In genomic region chr1:31809698-31810097, GRCh38 we compare ENCODE assay signal across 18 cellular contexts. TPM values are rescaled to one million over a fixed set of nuclear protein-coding genes. Genes with fewer than 3 reads are reported as not detected.
DNase-seq lines count a peak whose midpoint lies in the region; ATAC-seq and TF ChIP-seq lines count a peak whose summit lies in the region.
"Had no signal": no experiment of that assay in that cellular context is flagged by ENCODE, and none has a peak within 500 bp of the region (broad histone marks: within the 10 kb centered on the region; RNA-seq: fewer than 3 reads in every experiment).

No MANE protein-coding gene starts in this region.

- H3K4me3 Mint-ChIP-seq in nephron progenitor cell: no peak overlapping the region
- H3K4me3 Mint-ChIP-seq: HFFc6, IgD-negative memory B cell had no signal

- H3K27me3 Mint-ChIP-seq in nephron progenitor cell (ENCODE audit: low read depth, poor library complexity): peaks cover 18% of the 10 kb centered on the region

- peak; percentile 10 for ATAC-seq in Right ventricle myocardium inferior
- no peak for ATAC-seq in right cardiac atrium
- ATAC-seq: A549 had no signal

- no peaks in the 10 kb centered on the region for H3K9me3 ChIP-seq in right cardiac atrium (ENCODE audit: control insufficient read depth, low read length)
- H3K9me3 ChIP-seq: A549, BE2C had no signal

- no peak for TF ChIP-seq CTCF in dorsolateral prefrontal cortex (IDR thresholded peaks at IDR 0.05 in 54 of 56, conservative IDR thresholded peaks at IDR 0.05 in 2 of 56; ENCODE audit: low read depth in 1 of 56, partially characterized antibody in 56 of 56)
- TF ChIP-seq CTCF in nephron progenitor cell (IDR thresholded peaks at IDR 0.05): no peak

- WGBS in right cardiac atrium: 65% methylated on average over 4 of the region's 4 CpGs

- H3K36me3 Mint-ChIP-seq in nephron progenitor cell (ENCODE audit: low read depth): no peaks in the 10 kb centered on the region
- H3K36me3 Mint-ChIP-seq: IgD-negative memory B cell had no signal

- H3K4me1 Mint-ChIP-seq in nephron progenitor cell: no peaks in the 10 kb centered on the region

- no peak overlapping the region for H3K27ac Mint-ChIP-seq in nephron progenitor cell
- H3K27ac Mint-ChIP-seq: HFFc6 had no signal

- no peak for DNase-seq in Right ventricle myocardium inferior (ENCODE audit: missing footprints)
- DNase-seq in right cardiac atrium: no peak
- DNase-seq in dorsolateral prefrontal cortex: peak in 2 of 10 donors; percentile 1 to 22
- peak; percentile 18 for DNase-seq in mesenteric fat pad (ENCODE audit: low spot score)
- peak; percentile 30 for DNase-seq in ureter (ENCODE audit: low spot score)
- DNase-seq in nephron progenitor cell: no peak
- no peak for DNase-seq in AG20443 (ENCODE audit: low spot score)
- no peak for DNase-seq in central memory CD4-positive, alpha-beta T cell
- DNase-seq: BE2C, DMS79, HFFc6, Kasumi-1, NCI-H1694, NCI-H2081, NCI-H2171, NCI-H526 had no signal

- no peaks in the 10 kb centered on the region for H3K9me3 Mint-ChIP-seq in nephron progenitor cell
- H3K9me3 Mint-ChIP-seq: HFFc6, IgD-negative memory B cell had no signal

- H3K4me3 ChIP-seq in right cardiac atrium (ENCODE audit: low read length) (no peak overlapping the region), dorsolateral prefrontal cortex (no peak overlapping the region)
- H3K4me3 ChIP-seq: A549 had no signal

- H3K27ac ChIP-seq in right cardiac atrium (ENCODE audit: low read length) (no peak overlapping the region), dorsolateral prefrontal cortex (peak overlapping the region in 37 of 59 donors; percentile 32 to 99 (median 94))
- H3K27ac ChIP-seq: A549 had no signal

- H3K27me3 ChIP-seq in right cardiac atrium (ENCODE audit: control insufficient read depth, insufficient read depth) (no peaks in the 10 kb centered on the region), dorsolateral prefrontal cortex (no peaks in the 10 kb centered on the region)
- H3K27me3 ChIP-seq: BE2C had no signal

- intact Hi-C loops in Right ventricle myocardium inferior (cut with DNase I): no loop called here
- intact Hi-C loops in right cardiac atrium (cut with DNase I): loop anchor here in 1 of 4 donors (10.0 kb wide), 1 partner anchor 155 kb away; no protein-coding TSS in a partner anchor
- intact Hi-C loops in dorsolateral prefrontal cortex (cut with DNase I): no loop called here

- no peaks in the 10 kb centered on the region for H3K4me1 ChIP-seq in right cardiac atrium (ENCODE audit: control insufficient read depth, insufficient read depth, low read length)
- H3K4me1 ChIP-seq: A549 had no signal

RNA-seq across cellular contexts. Expression of gene SPOCD1, which starts 6.1 kb away (rescaled TPM):
- total RNA-seq in Right ventricle myocardium inferior (not detected), right cardiac atrium (under 1 TPM in 3 of 4 donors, not detected in 1; 0.15 to 0.25 (median 0.17) TPM), dorsolateral prefrontal cortex (1 to 10 TPM in 68 of 120 experiments, under 1 TPM in 48, not detected in 4; 0.14 to 9.4 (median 1.1) TPM), mesenteric fat pad (9.5 TPM), ureter (39.8 TPM)
- polyA plus RNA-seq in right cardiac atrium: 0.09 TPM
- polyA plus RNA-seq: IgD-negative memory B cell had no signal

RNA-seq across cellular contexts. Expression of gene ADGRB2, which starts 45.6 kb away (rescaled TPM):
- total RNA-seq in Right ventricle myocardium inferior: 16.1 TPM
- total RNA-seq in right cardiac atrium: 10 to 100 TPM; 11.8 to 14.8 (median 13.1) TPM
- polyA plus RNA-seq in right cardiac atrium: 18.2 TPM
- total RNA-seq in dorsolateral prefrontal cortex: 100 to 1,000 TPM; 101 to 272 (median 186) TPM
- 3.9 TPM for total RNA-seq in mesenteric fat pad
- total RNA-seq in ureter: 7.5 TPM

Comparison
In these comparisons a context has a peak if more than half of its experiments do, and no peak if none do; other contexts are left out.
1. DNase-seq: peak in mesenteric fat pad (single experiment) and ureter (single experiment); none in Right ventricle myocardium inferior (single experiment), right cardiac atrium (0 of 3), nephron progenitor cell (single experiment), AG20443 (single experiment) and central memory CD4-positive, alpha-beta T cell (single experiment).